Comparison of ENCODE assay signal across 8 cellular contexts in genomic region chr6:63352587-63353281, GRCh38. TPM values are rescaled to one million over a fixed set of nuclear protein-coding genes. Genes with fewer than 3 reads are reported as not detected.
DNase-seq lines count a peak whose midpoint lies in the region; ATAC-seq and TF ChIP-seq lines count a peak whose summit lies in the region.

No MANE protein-coding gene starts in this region.

- H3K27ac Mint-ChIP-seq in progenitor cell of endocrine pancreas, result peak overlapping the region; percentile 36

- H3K4me3 Mint-ChIP-seq in progenitor cell of endocrine pancreas (ENCODE audit: low read depth), result no peak overlapping the region

- no peaks in the 10 kb centered on the region for H3K36me3 Mint-ChIP-seq in progenitor cell of endocrine pancreas (ENCODE audit: insufficient read depth)

- peaks cover 29% of the 10 kb centered on the region for H3K4me1 Mint-ChIP-seq in progenitor cell of endocrine pancreas (ENCODE audit: low read depth)

- ATAC-seq in GM19328 (IDR thresholded peaks at IDR 0.05; ENCODE audit: unreplicated experiment) (peak; percentile 90), HG03175 (IDR thresholded peaks at IDR 0.05; ENCODE audit: unreplicated experiment) (peak; percentile 89)

- DNase-seq in DMS 273 (lab: John Stamatoyannopoulos, UW; ENCODE audit: unreplicated experiment) (peak; percentile 4), DMS 273 treated with DMSO at 0.1 percent for 48 hours (lab: John Stamatoyannopoulos, UW) (no peak), SK-N-DZ (ENCODE audit: low spot score) (peak; percentile 16), fibroblast of villous mesenchyme (ENCODE audit: low read depth) (peak; percentile 78), progenitor cell of endocrine pancreas (ENCODE audit: low spot score, unreplicated experiment) (no peak), NCI-H446 treated with DMSO at 0.1 percent for 48 hours (lab: John Stamatoyannopoulos, UW) (no peak)

- peak overlapping the region; percentile 31 for H3K4me3 ChIP-seq in fibroblast of villous mesenchyme (ENCODE audit: low read depth, low read length)

- TF ChIP-seq CTCF in fibroblast of villous mesenchyme (IDR thresholded peaks at IDR 0.05; ENCODE audit: insufficient read depth, low read depth, low read length) (peak; percentile 67), progenitor cell of endocrine pancreas (IDR thresholded peaks at IDR 0.05; ENCODE audit: unreplicated experiment) (peak; percentile 80)

- no peaks in the 10 kb centered on the region for H3K27me3 Mint-ChIP-seq in progenitor cell of endocrine pancreas

- H3K9me3 Mint-ChIP-seq in progenitor cell of endocrine pancreas (ENCODE audit: low read depth), result peaks cover 6% of the 10 kb centered on the region

RNA-seq across cellular contexts. Expression of gene LGSN, which starts 33.0 kb away (rescaled TPM):
- 0.08 TPM in 1 of 2 replicates, not detected in the other for polyA plus RNA-seq in SK-N-DZ (2014; cell fraction: cytosol; rRNA removed)
- polyA plus RNA-seq in SK-N-DZ (2014; cell fraction: nucleus; rRNA removed), result not detected in 2 replicates
- total RNA-seq in fibroblast of villous mesenchyme, result under 0.01 and 0.32 TPM in 2 replicates
- 0.18 TPM in 1 of 2 replicates, not detected in the other for total RNA-seq in progenitor cell of endocrine pancreas

Comparison
In these comparisons a context has a peak if more than half of its experiments do, and no peak if none do; other contexts are left out.
1. DNase-seq: peak in DMS 273 (single experiment), SK-N-DZ (single experiment) and fibroblast of villous mesenchyme (single experiment); none in DMS 273 treated with DMSO at 0.1 percent for 48 hours (single experiment), progenitor cell of endocrine pancreas (single experiment) and NCI-H446 treated with DMSO at 0.1 percent for 48 hours (single experiment).